In the genomic region with DNA sequence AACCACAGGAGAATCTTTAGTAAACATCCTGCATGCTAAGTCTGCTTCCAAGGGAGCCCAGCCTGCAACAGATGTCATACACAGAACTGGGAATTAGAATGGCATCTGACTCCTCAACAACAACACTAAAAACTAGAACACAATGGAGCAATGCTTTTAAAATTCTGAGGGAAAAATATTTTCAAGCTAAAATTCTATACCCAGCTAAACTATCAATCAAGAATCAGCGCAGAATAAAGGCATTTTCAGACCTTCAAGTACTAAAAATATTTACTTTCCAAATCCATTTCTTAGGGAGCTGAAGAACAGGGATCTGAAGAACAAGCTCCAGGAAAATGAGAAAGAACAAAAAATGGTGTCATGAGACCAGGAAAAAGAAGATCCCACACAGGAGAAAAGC, we compare ENCODE assay signal across 11 cellular contexts. TPM values are rescaled to one million over a fixed set of nuclear protein-coding genes. Genes with fewer than 3 reads are reported as not detected.
"Had no signal": no experiment of that assay in that cellular context is flagged by ENCODE, and none has a peak within 500 bp of the region (broad histone marks: within the 10 kb centered on the region; RNA-seq: fewer than 3 reads in every experiment).

No MANE protein-coding gene starts in this region.

- FAIRE-seq: H1, H54 had no signal

- H2AFZ ChIP-seq: GM23248, GM23338 had no signal

- H3K36me3 ChIP-seq: HAP-1 had no signal

- DNase-seq: GM23248, GOT3, H7, H9, HCEC 1CT, HFFc6 had no signal

- ATAC-seq: GM23338, HCT116 had no signal

- H3K4me3 ChIP-seq: GM23248, GM23338, HAP-1 had no signal

- H3K27ac ChIP-seq: GM23248 had no signal

- H3K4me2 ChIP-seq: GM23338 had no signal

- H3K9ac ChIP-seq: GM23248 had no signal

RNA-seq across cellular contexts. Expression of a gene that starts 46.9 kb away (rescaled TPM):
- total RNA-seq: HFFc6 had no signal
